In the genomic region with DNA sequence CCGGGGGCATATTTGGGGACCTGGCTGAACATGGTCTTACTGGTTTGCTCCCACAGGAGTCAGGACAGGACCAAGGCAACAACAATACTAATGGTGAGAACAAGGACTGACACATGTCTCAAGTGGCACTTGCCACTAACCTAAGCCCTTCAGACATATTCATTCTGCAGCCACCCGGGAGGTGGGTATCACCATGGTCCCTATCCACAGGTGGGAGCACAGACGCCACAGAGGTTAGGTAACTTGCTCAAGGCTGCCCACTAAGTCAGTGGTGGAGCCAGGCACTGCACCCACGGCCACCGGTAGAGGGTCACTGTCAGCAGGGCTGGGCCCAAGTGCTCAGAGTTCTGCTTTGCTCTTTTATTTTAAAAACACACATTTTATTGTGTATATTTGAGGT, we compare ENCODE assay signal across 9 cellular contexts. TPM values are rescaled to one million over a fixed set of nuclear protein-coding genes. Genes with fewer than 3 reads are reported as not detected.
DNase-seq lines count a peak whose midpoint lies in the region; ATAC-seq and TF ChIP-seq lines count a peak whose summit lies in the region.
"Had no signal": no experiment of that assay in that cellular context is flagged by ENCODE, and none has a peak within 500 bp of the region (broad histone marks: within the 10 kb centered on the region; RNA-seq: fewer than 3 reads in every experiment).

No MANE protein-coding gene starts in this region.

- no peaks in the 10 kb centered on the region for H3K4me1 ChIP-seq in cardiac muscle cell (ENCODE audit: low read depth)

- no peak overlapping the region for H3K4me3 ChIP-seq in cardiac muscle cell

- H3K36me3 ChIP-seq in cardiac muscle cell = no peaks in the 10 kb centered on the region

- intact Hi-C loops in left cardiac atrium (cut with DNase I) = no loop called here

- no peaks in the 10 kb centered on the region for H3K27me3 ChIP-seq in cardiac muscle cell

- H3K27ac ChIP-seq in cardiac muscle cell = no peak overlapping the region

- ATAC-seq in left cardiac atrium (no peak), SK-N-SH treated with all-trans-retinoic acid at 6 μM for 48 hours (peak; percentile 84)

- no peaks in the 10 kb centered on the region for H3K9me3 ChIP-seq in cardiac muscle cell (ENCODE audit: low read depth)

- DNase-seq in cardiac muscle cell (ENCODE audit: low read depth in 1 of 2, low spot score in 1 of 2) (peak in 1 of 2 donors; percentile 30), left cardiac atrium (no peak), iPS-NIHi11 (ENCODE audit: low spot score) (peak; percentile 80), ureter (ENCODE audit: low spot score) (peak; percentile 37), NCI-H2107 treated with DMSO at 0.1 percent for 48 hours (lab: John Stamatoyannopoulos, UW; ENCODE audit: unreplicated experiment) (no peak), Ammon's horn (ENCODE audit: low spot score) (no peak)
- no peak for DNase-seq in stimulated activated CD4-positive, alpha-beta T cell treated with anti-CD3 and anti-CD28 coated beads, Interleukin-4, amount 100 ng/mL, for 4 hours
- DNase-seq: EL had no signal

- peak; percentile 36 for TF ChIP-seq CTCF in cardiac muscle cell (IDR thresholded peaks at IDR 0.05; ENCODE audit: low read depth, low read length)

TF ChIP-seq in SK-N-SH treated with all-trans-retinoic acid at 6 μM for 48 hours, 23 proteins besides CTCF, POLR2A, EP300 and RAD21:
- TF ChIP-seq ZFP30 (CRISPR knock-in tag; IDR thresholded peaks at IDR 0.05) (no peak), ZC3H10 (CRISPR knock-in tag; IDR thresholded peaks at IDR 0.05) (no peak), ARNTL (CRISPR knock-in tag; IDR thresholded peaks at IDR 0.05; ENCODE audit: borderline replicate concordance, low read depth) (no peak), SNAI2 (CRISPR knock-in tag; IDR thresholded peaks at IDR 0.05) (no peak), OSR1 (CRISPR knock-in tag; IDR thresholded peaks at IDR 0.05) (no peak), CSDC2 (CRISPR knock-in tag; IDR thresholded peaks at IDR 0.05) (no peak), RARB (CRISPR knock-in tag; IDR thresholded peaks at IDR 0.05) (no peak)
- TF ChIP-seq, protein P1, sequence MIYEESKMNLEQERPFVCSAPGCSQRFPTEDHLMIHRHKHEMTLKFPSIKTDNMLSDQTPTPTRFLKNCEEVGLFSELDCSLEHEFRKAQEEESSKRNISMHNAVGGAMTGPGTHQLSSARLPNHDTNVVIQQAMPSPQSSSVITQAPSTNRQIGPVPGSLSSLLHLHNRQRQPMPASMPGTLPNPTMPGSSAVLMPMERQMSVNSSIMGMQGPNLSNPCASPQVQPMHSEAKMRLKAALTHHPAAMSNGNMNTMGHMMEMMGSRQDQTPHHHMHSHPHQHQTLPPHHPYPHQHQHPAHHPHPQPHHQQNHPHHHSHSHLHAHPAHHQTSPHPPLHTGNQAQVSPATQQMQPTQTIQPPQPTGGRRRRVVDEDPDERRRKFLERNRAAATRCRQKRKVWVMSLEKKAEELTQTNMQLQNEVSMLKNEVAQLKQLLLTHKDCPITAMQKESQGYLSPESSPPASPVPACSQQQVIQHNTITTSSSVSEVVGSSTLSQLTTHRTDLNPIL (CRISPR knock-in tag; IDR thresholded peaks at IDR 0.05; ENCODE audit: low read depth) = no peak
- TF ChIP-seq, protein P2, sequence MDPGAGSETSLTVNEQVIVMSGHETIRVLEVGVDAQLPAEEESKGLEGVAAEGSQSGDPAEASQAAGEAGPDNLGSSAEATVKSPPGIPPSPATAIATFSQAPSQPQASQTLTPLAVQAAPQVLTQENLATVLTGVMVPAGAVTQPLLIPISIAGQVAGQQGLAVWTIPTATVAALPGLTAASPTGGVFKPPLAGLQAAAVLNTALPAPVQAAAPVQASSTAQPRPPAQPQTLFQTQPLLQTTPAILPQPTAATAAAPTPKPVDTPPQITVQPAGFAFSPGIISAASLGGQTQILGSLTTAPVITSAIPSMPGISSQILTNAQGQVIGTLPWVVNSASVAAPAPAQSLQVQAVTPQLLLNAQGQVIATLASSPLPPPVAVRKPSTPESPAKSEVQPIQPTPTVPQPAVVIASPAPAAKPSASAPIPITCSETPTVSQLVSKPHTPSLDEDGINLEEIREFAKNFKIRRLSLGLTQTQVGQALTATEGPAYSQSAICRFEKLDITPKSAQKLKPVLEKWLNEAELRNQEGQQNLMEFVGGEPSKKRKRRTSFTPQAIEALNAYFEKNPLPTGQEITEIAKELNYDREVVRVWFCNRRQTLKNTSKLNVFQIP (CRISPR knock-in tag; IDR thresholded peaks at IDR 0.05; ENCODE audit: borderline replicate concordance, low read depth) = no peak
- TF ChIP-seq, protein P3, sequence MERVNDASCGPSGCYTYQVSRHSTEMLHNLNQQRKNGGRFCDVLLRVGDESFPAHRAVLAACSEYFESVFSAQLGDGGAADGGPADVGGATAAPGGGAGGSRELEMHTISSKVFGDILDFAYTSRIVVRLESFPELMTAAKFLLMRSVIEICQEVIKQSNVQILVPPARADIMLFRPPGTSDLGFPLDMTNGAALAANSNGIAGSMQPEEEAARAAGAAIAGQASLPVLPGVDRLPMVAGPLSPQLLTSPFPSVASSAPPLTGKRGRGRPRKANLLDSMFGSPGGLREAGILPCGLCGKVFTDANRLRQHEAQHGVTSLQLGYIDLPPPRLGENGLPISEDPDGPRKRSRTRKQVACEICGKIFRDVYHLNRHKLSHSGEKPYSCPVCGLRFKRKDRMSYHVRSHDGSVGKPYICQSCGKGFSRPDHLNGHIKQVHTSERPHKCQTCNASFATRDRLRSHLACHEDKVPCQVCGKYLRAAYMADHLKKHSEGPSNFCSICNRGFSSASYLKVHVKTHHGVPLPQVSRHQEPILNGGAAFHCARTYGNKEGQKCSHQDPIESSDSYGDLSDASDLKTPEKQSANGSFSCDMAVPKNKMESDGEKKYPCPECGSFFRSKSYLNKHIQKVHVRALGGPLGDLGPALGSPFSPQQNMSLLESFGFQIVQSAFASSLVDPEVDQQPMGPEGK (CRISPR knock-in tag; IDR thresholded peaks at IDR 0.05; ENCODE audit: borderline replicate concordance) = no peak

RNA-seq across cellular contexts. Expression of a gene that starts 29.8 kb away (rescaled TPM):
- total RNA-seq in cardiac muscle cell (55.1 and 68.0 TPM in 2 replicates), left cardiac atrium (10 to 100 TPM; 31.1 to 34.0 TPM), ureter (72.0 TPM)
- polyA plus RNA-seq in cardiac muscle cell = 33.4 and 33.9 TPM in 2 replicates

Comparison
In these comparisons a context has a peak if more than half of its experiments do, and no peak if none do; other contexts are left out.
1. DNase-seq: peak in iPS-NIHi11 (single experiment) and ureter (single experiment); none in left cardiac atrium (single experiment), NCI-H2107 treated with DMSO at 0.1 percent for 48 hours (single experiment), stimulated activated CD4-positive, alpha-beta T cell treated with anti-CD3 and anti-CD28 coated beads, Interleukin-4, amount 100 ng/mL, for 4 hours (0 of 2) and Ammon's horn (single experiment).